In genomic region chr3:122577409-122578028, GRCh38 we compare ENCODE assay signal across 8 cellular contexts. TPM values are rescaled to one million over a fixed set of nuclear protein-coding genes. Genes with fewer than 3 reads are reported as not detected.
DNase-seq lines count a peak whose midpoint lies in the region; ATAC-seq and TF ChIP-seq lines count a peak whose summit lies in the region.

TSS of gene PARP15 (plus strand) at chr3:122577650. CDS start at chr3:122577668, 18 bp downstream.

- H3K36me3 Mint-ChIP-seq in activated T-cell treated with anti-CD3 and anti-CD28 coated beads, Interleukin-2, amount 50 U/mL, for 4 hours (ENCODE audit: insufficient read depth) = peaks cover 26% of the 10 kb centered on the region

- peak within 1 kb of the TSS; percentile 97 for H3K4me3 Mint-ChIP-seq in activated T-cell treated with anti-CD3 and anti-CD28 coated beads, Interleukin-2, amount 50 U/mL, for 4 hours

- DNase-seq in activated T-cell treated with anti-CD3 and anti-CD28 coated beads, Interleukin-2, amount 50 U/mL, for 4 hours = peak; percentile 30
- DNase-seq in cardiac muscle cell (ENCODE audit: low read depth in 1 of 2, low spot score in 1 of 2) (peak; percentile 15 to 30), skeletal muscle cell (ENCODE audit: low read depth) (no peak), NCI-H1048 (lab: John Stamatoyannopoulos, UW) (no peak), NCI-H1417 treated with DMSO at 0.1 percent for 48 hours (lab: John Stamatoyannopoulos, UW) (no peak), NCI-H1694 (lab: John Stamatoyannopoulos, UW) (no peak)

- H3K4me1 Mint-ChIP-seq in activated T-cell treated with anti-CD3 and anti-CD28 coated beads, Interleukin-2, amount 50 U/mL, for 4 hours (ENCODE audit: low read depth) = peaks cover 66% of the 10 kb centered on the region

- H3K4me3 ChIP-seq in HUES6 (ENCODE audit: low read depth, low read length) (peak within 1 kb of the TSS; percentile 55), cardiac muscle cell (peak within 1 kb of the TSS; percentile 17), skeletal muscle cell (ENCODE audit: low read depth, low read length) (peak within 1 kb of the TSS; percentile 48)

- no peak within 1 kb of the TSS for H3K9ac ChIP-seq in HUES6 (ENCODE audit: low read length)

- H3K36me3 ChIP-seq in HUES6 (ENCODE audit: control insufficient read depth, insufficient read depth, low read length) = no peaks in the 10 kb centered on the region
- no peaks in the 10 kb centered on the region for H3K36me3 ChIP-seq in cardiac muscle cell

- peak; percentile 9 to 16 for ATAC-seq in activated T-cell treated with anti-CD3 and anti-CD28 coated beads, Interleukin-2, amount 50 U/mL, for 4 hours
- ATAC-seq in HG03520 (IDR thresholded peaks at IDR 0.05; ENCODE audit: unreplicated experiment) = no peak

- peaks cover 13% of the 10 kb centered on the region for H3K9me3 Mint-ChIP-seq in activated T-cell treated with anti-CD3 and anti-CD28 coated beads, Interleukin-2, amount 50 U/mL, for 4 hours

- peaks cover 6% of the 10 kb centered on the region for H3K4me1 ChIP-seq in HUES6 (ENCODE audit: control insufficient read depth, insufficient read depth, low read length)
- H3K4me1 ChIP-seq in cardiac muscle cell (ENCODE audit: low read depth) = peaks cover 4% of the 10 kb centered on the region

- peaks cover 9% of the 10 kb centered on the region; the same call in 1 of the 2 replicates for H3K27me3 ChIP-seq in HUES6 (ENCODE audit: control insufficient read depth, insufficient read depth, low read length)
- H3K27me3 ChIP-seq in cardiac muscle cell = peaks cover 29% of the 10 kb centered on the region

- H3K27ac ChIP-seq in HUES6 (ENCODE audit: low read depth, low read length) (no peak within 1 kb of the TSS), cardiac muscle cell (no peak within 1 kb of the TSS)

- peak; percentile 13 for TF ChIP-seq CTCF in cardiac muscle cell (IDR thresholded peaks at IDR 0.05; ENCODE audit: low read depth, low read length)

- peaks cover 21% of the 10 kb centered on the region for H3K9me3 ChIP-seq in HUES6 (ENCODE audit: control insufficient read depth, insufficient read depth, low read depth, low read length)
- no peaks in the 10 kb centered on the region for H3K9me3 ChIP-seq in cardiac muscle cell (ENCODE audit: low read depth)

- H3K27me3 Mint-ChIP-seq in activated T-cell treated with anti-CD3 and anti-CD28 coated beads, Interleukin-2, amount 50 U/mL, for 4 hours (ENCODE audit: low read depth) = no peaks in the 10 kb centered on the region

RNA-seq across cellular contexts. Expression of gene PARP15, which starts in this region (rescaled TPM):
- total RNA-seq in activated T-cell treated with anti-CD3 and anti-CD28 coated beads, Interleukin-2, amount 50 U/mL, for 4 hours = 1 to 10 TPM; 2.5 to 6.4 (median 2.7) TPM
- not detected in 2 replicates for total RNA-seq in cardiac muscle cell
- polyA plus RNA-seq in cardiac muscle cell = 0.05 TPM in 1 of 2 replicates, not detected in the other

Comparison
In these comparisons a context has a peak if more than half of its experiments do, and no peak if none do; other contexts are left out.
1. Peak in DNase-seq and H3K4me3 ChIP-seq in cardiac muscle cell; RNA of the gene not detected or under 1 TPM.